1 cellular context compared by ENCODE assay signal in genomic region chr5:65624025-65624569, GRCh38.
A peak's percentile ranks its signal among the peaks of the same experiment; 100 is the strongest.
TF ChIP-seq lines count a peak whose summit lies in the region.

Gene TRIM23, minus strand, starts transcription at chr5:65624333. Its CDS starts 59 bp downstream, at chr5:65624274.

TF ChIP-seq in GM12878, 131 proteins besides CTCF, POLR2A, EP300 and RAD21 (continued from another document):
- TF ChIP-seq, protein P1, sequence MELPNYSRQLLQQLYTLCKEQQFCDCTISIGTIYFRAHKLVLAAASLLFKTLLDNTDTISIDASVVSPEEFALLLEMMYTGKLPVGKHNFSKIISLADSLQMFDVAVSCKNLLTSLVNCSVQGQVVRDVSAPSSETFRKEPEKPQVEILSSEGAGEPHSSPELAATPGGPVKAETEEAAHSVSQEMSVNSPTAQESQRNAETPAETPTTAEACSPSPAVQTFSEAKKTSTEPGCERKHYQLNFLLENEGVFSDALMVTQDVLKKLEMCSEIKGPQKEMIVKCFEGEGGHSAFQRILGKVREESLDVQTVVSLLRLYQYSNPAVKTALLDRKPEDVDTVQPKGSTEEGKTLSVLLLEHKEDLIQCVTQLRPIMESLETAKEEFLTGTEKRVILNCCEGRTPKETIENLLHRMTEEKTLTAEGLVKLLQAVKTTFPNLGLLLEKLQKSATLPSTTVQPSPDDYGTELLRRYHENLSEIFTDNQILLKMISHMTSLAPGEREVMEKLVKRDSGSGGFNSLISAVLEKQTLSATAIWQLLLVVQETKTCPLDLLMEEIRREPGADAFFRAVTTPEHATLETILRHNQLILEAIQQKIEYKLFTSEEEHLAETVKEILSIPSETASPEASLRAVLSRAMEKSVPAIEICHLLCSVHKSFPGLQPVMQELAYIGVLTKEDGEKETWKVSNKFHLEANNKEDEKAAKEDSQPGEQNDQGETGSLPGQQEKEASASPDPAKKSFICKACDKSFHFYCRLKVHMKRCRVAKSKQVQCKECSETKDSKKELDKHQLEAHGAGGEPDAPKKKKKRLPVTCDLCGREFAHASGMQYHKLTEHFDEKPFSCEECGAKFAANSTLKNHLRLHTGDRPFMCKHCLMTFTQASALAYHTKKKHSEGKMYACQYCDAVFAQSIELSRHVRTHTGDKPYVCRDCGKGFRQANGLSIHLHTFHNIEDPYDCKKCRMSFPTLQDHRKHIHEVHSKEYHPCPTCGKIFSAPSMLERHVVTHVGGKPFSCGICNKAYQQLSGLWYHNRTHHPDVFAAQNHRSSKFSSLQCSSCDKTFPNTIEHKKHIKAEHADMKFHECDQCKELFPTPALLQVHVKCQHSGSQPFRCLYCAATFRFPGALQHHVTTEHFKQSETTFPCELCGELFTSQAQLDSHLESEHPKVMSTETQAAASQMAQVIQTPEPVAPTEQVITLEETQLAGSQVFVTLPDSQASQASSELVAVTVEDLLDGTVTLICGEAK (IDR thresholded peaks at IDR 0.05; ENCODE audit: borderline replicate concordance): no peak
- no peak for TF ChIP-seq KDM1A (IDR thresholded peaks at IDR 0.05; ENCODE audit: borderline replicate concordance)
- no peak for TF ChIP-seq ZNF207 (IDR thresholded peaks at IDR 0.05; ENCODE audit: borderline replicate concordance)
- no peak for TF ChIP-seq BMI1 (IDR thresholded peaks at IDR 0.05; ENCODE audit: borderline replicate concordance)
- TF ChIP-seq WRNIP1 (IDR thresholded peaks at IDR 0.05; ENCODE audit: borderline replicate concordance, low read depth, low read length): no peak
- TF ChIP-seq ASH2L (IDR thresholded peaks at IDR 0.05; ENCODE audit: borderline replicate concordance, low read depth): no peak
- TF ChIP-seq JUND (IDR thresholded peaks at IDR 0.05; ENCODE audit: low read depth, low read length): 0 out of 2 replicates have a peak, but pooled peaks have one; percentile 15
- TF ChIP-seq, protein P2, sequence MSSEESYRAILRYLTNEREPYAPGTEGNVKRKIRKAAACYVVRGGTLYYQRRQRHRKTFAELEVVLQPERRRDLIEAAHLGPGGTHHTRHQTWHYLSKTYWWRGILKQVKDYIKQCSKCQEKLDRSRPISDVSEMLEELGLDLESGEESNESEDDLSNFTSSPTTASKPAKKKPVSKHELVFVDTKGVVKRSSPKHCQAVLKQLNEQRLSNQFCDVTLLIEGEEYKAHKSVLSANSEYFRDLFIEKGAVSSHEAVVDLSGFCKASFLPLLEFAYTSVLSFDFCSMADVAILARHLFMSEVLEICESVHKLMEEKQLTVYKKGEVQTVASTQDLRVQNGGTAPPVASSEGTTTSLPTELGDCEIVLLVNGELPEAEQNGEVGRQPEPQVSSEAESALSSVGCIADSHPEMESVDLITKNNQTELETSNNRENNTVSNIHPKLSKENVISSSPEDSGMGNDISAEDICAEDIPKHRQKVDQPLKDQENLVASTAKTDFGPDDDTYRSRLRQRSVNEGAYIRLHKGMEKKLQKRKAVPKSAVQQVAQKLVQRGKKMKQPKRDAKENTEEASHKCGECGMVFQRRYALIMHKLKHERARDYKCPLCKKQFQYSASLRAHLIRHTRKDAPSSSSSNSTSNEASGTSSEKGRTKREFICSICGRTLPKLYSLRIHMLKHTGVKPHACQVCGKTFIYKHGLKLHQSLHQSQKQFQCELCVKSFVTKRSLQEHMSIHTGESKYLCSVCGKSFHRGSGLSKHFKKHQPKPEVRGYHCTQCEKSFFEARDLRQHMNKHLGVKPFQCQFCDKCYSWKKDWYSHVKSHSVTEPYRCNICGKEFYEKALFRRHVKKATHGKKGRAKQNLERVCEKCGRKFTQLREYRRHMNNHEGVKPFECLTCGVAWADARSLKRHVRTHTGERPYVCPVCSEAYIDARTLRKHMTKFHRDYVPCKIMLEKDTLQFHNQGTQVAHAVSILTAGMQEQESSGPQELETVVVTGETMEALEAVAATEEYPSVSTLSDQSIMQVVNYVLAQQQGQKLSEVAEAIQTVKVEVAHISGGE (CRISPR knock-in tag; IDR thresholded peaks at IDR 0.05): no peak
- peak; percentile 13; the same call in 1 of the 2 replicates for TF ChIP-seq TARDBP (IDR thresholded peaks at IDR 0.05; ENCODE audit: borderline replicate concordance)
- no peak for TF ChIP-seq USF2 (IDR thresholded peaks at IDR 0.05; ENCODE audit: borderline replicate concordance, low read depth, low read length)
- TF ChIP-seq ATF3 (IDR thresholded peaks at IDR 0.05; ENCODE audit: borderline replicate concordance, extremely low read depth, low read depth, low read length): no peak
- no peak for TF ChIP-seq SREBF2 (IDR thresholded peaks at IDR 0.05; ENCODE audit: low read length)
- no peak for TF ChIP-seq NFYA (IDR thresholded peaks at IDR 0.05; ENCODE audit: borderline replicate concordance, low read depth, low read length)
- no peak for TF ChIP-seq HDAC6 (IDR thresholded peaks at IDR 0.05; ENCODE audit: unreplicated experiment)
- TF ChIP-seq, protein P3, sequence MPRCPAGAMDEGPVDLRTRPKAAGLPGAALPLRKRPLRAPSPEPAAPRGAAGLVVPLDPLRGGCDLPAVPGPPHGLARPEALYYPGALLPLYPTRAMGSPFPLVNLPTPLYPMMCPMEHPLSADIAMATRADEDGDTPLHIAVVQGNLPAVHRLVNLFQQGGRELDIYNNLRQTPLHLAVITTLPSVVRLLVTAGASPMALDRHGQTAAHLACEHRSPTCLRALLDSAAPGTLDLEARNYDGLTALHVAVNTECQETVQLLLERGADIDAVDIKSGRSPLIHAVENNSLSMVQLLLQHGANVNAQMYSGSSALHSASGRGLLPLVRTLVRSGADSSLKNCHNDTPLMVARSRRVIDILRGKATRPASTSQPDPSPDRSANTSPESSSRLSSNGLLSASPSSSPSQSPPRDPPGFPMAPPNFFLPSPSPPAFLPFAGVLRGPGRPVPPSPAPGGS (IDR thresholded peaks at IDR 0.05; ENCODE audit: borderline replicate concordance, insufficient read depth, low read depth, low read length, poor library complexity, severe bottlenecking): no peak
- TF ChIP-seq SIN3A (IDR thresholded peaks at IDR 0.05; ENCODE audit: low read depth, low read length): peak; percentile 82; the same call in 1 of the 2 replicates
- TF ChIP-seq FOXM1 (IDR thresholded peaks at IDR 0.05; ENCODE audit: low read depth, low read length): no peak
- TF ChIP-seq MAX (IDR thresholded peaks at IDR 0.05; ENCODE audit: low read depth, low read length): peak; percentile 46
- no peak for TF ChIP-seq CHD1 (IDR thresholded peaks at IDR 0.05; ENCODE audit: low read depth, low read length)
- TF ChIP-seq MXI1 (IDR thresholded peaks at IDR 0.05; ENCODE audit: low read depth, low read length): peak; percentile 65; the same call in 1 of the 2 replicates
- TF ChIP-seq ZNF24 (IDR thresholded peaks at IDR 0.05): no peak
- no peak for TF ChIP-seq MEF2B (IDR thresholded peaks at IDR 0.05; ENCODE audit: partially characterized antibody, poor library complexity, severe bottlenecking)
- TF ChIP-seq, protein P4, sequence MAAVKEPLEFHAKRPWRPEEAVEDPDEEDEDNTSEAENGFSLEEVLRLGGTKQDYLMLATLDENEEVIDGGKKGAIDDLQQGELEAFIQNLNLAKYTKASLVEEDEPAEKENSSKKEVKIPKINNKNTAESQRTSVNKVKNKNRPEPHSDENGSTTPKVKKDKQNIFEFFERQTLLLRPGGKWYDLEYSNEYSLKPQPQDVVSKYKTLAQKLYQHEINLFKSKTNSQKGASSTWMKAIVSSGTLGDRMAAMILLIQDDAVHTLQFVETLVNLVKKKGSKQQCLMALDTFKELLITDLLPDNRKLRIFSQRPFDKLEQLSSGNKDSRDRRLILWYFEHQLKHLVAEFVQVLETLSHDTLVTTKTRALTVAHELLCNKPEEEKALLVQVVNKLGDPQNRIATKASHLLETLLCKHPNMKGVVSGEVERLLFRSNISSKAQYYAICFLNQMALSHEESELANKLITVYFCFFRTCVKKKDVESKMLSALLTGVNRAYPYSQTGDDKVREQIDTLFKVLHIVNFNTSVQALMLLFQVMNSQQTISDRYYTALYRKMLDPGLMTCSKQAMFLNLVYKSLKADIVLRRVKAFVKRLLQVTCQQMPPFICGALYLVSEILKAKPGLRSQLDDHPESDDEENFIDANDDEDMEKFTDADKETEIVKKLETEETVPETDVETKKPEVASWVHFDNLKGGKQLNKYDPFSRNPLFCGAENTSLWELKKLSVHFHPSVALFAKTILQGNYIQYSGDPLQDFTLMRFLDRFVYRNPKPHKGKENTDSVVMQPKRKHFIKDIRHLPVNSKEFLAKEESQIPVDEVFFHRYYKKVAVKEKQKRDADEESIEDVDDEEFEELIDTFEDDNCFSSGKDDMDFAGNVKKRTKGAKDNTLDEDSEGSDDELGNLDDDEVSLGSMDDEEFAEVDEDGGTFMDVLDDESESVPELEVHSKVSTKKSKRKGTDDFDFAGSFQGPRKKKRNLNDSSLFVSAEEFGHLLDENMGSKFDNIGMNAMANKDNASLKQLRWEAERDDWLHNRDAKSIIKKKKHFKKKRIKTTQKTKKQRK (IDR thresholded peaks at IDR 0.05; ENCODE audit: low read depth, low read length): no peak
- no peak for TF ChIP-seq YBX1 (IDR thresholded peaks at IDR 0.05)
- peak; percentile 21; the same call in 1 of the 2 replicates for TF ChIP-seq RELB (IDR thresholded peaks at IDR 0.05; ENCODE audit: low read depth)
- TF ChIP-seq IKZF2 (IDR thresholded peaks at IDR 0.05): no peak
- no peak for TF ChIP-seq NR2C1 (IDR thresholded peaks at IDR 0.05)
- TF ChIP-seq HDGF (IDR thresholded peaks at IDR 0.05): peak; percentile 41; the same call in 1 of the 2 replicates
- no peak for TF ChIP-seq HDAC2 (IDR thresholded peaks at IDR 0.05)
- no peak for TF ChIP-seq SRF (IDR thresholded peaks at IDR 0.05; ENCODE audit: low read depth in 2 of 2, low read length in 2 of 2)
- TF ChIP-seq MTA3 (IDR thresholded peaks at IDR 0.05; ENCODE audit: borderline replicate concordance, low read length): no peak
- TF ChIP-seq NR2C2 (IDR thresholded peaks at IDR 0.05; ENCODE audit: borderline replicate concordance, control insufficient read depth, insufficient read length, low read depth): no peak
- TF ChIP-seq SMAD1 (IDR thresholded peaks at IDR 0.05; ENCODE audit: low read depth, partially characterized antibody): no peak
- no peak for TF ChIP-seq ZNF622 (IDR thresholded peaks at IDR 0.05)
- TF ChIP-seq ZNF274 (IDR thresholded peaks at IDR 0.05; ENCODE audit: insufficient read depth, insufficient read length): no peak
- peak; percentile 91 for TF ChIP-seq FOXK2 (IDR thresholded peaks at IDR 0.05)
